ENCODE assay signal across 10 cellular contexts in genomic region chr13:80276371-80277289, GRCh38.
DNase-seq lines count a peak whose midpoint lies in the region; ATAC-seq and TF ChIP-seq lines count a peak whose summit lies in the region.
"Had no signal": no experiment of that assay in that cellular context is flagged by ENCODE, and none has a peak within 500 bp of the region (broad histone marks: within the 10 kb centered on the region; RNA-seq: fewer than 3 reads in every experiment).

No MANE protein-coding gene starts in this region.

- H3K27ac ChIP-seq in left lung: peak overlapping the region in 1 of 2 donors; percentile 42

- ATAC-seq in left lung (peak; percentile 55), GM21528 (IDR thresholded peaks at IDR 0.05; ENCODE audit: low FRiP score, unreplicated experiment) (no peak), HG03457 (IDR thresholded peaks at IDR 0.05; ENCODE audit: unreplicated experiment) (no peak)

- no peaks in the 10 kb centered on the region for H3K36me3 ChIP-seq in left lung

- TF ChIP-seq CTCF in astrocyte of the cerebellum (IDR thresholded peaks at IDR 0.05; ENCODE audit: low read depth, low read length, missing control alignments) (peak; percentile 20), left lung (IDR thresholded peaks at IDR 0.05) (no peak)

- H3K4me3 ChIP-seq in astrocyte of the cerebellum (ENCODE audit: low read depth, low read length) (no peak overlapping the region), left lung (no peak overlapping the region)

- in situ Hi-C loops in astrocyte of the cerebellum (cut with HindIII; ENCODE audit: low sequenced_read_pairs): no loop called here

- DNase-seq in COLO668 (lab: John Stamatoyannopoulos, UW; ENCODE audit: unreplicated experiment) (peak; percentile 94), NCI-H146 (lab: John Stamatoyannopoulos, UW) (peak; percentile 84), astrocyte of the cerebellum (ENCODE audit: low read depth) (peak; percentile 51), left lung (no peak), OCI-M1 (lab: John Stamatoyannopoulos, UW) (no peak), activated gamma-delta T cell treated with Interleukin-2 at 50 U/mL for 16 hours (no peak)
- DNase-seq: foreskin melanocyte, NCI-H187 had no signal

- H3K4me1 ChIP-seq in left lung: peaks cover 0 to 11% of the 10 kb centered on the region in 2 donors

- intact Hi-C loops in left lung (cut with DNase I): no loop called here

- H3K9me3 ChIP-seq in left lung: peaks cover 0 to 3% of the 10 kb centered on the region in 2 donors

- no peaks in the 10 kb centered on the region for H3K27me3 ChIP-seq in left lung

Comparison
In these comparisons a context has a peak if more than half of its experiments do, and no peak if none do; other contexts are left out.
1. DNase-seq: peak in COLO668 (single experiment), NCI-H146 (single experiment) and astrocyte of the cerebellum (single experiment); none in left lung (0 of 2), OCI-M1 (single experiment) and activated gamma-delta T cell treated with Interleukin-2 at 50 U/mL for 16 hours (single experiment).